8 cellular contexts compared by ENCODE assay signal in the genomic region with DNA sequence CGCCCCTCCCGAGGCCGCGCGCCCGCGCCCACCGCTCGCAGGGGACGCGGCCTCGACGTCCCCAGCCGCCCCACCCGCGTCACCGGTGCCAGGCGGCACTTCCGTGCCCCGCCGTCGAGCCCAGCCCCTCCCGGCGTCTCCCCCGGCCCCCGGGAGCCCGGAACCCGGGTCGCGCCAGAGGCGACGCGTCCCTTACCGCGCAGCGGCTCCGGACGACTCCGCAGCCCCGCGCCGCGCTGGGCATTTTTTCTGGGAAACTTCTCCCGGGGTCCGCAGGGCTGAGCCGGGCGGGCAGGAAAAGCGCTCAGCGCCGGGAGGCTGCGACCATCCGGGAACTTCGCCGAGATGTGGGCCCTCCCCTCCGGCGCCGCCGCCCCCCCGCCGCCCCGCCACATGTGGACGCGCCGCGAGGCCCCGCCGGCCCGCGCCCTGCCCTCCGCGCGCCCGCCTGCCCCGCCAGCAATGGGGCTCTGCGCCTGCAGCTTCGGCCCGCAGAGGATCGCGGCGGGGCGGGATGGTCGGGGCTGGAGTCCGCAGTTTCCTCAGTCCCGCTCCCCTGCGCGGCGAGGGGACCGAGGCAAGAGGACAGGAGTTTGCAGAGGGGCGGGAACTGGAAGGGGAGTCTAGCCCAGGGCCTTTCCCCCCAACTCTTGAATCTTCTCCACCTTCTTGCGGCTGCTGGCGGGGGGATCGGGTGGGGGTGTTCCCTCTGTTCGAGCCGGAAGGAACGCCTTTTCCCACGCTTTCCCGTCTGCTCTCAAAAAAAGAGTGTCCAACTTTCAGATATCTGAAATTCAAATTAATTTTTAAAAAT.
DNase-seq lines count a peak whose midpoint lies in the region; ATAC-seq lines count a peak whose summit lies in the region.

No MANE protein-coding gene starts in this region.

- POLR2A ChIA-PET in activated CD4-positive, alpha-beta T cell treated with anti-CD3 and anti-CD28 coated beads for 36 hours (lab: Charles Lee): interaction anchor here (0.6 to 1.7 kb wide), 4 partner anchors 10 to 89 kb away, joined by 3 to 5 read pairs (median 3); no protein-coding TSS in a partner anchor

- ATAC-seq in GM21447 (IDR thresholded peaks at IDR 0.05; ENCODE audit: unreplicated experiment): peak; percentile 55
- ATAC-seq in activated CD4-positive, alpha-beta T cell treated with anti-CD3 and anti-CD28 coated beads for 36 hours: peak; percentile 66

- peaks cover 48% of the 10 kb centered on the region for H3K4me1 Mint-ChIP-seq in activated CD4-positive, alpha-beta T cell treated with anti-CD3 and anti-CD28 coated beads for 36 hours

- CTCF ChIA-PET in activated CD4-positive, alpha-beta T cell treated with anti-CD3 and anti-CD28 coated beads for 36 hours (lab: Charles Lee): interaction anchor here (1.0 to 8.8 kb wide), 10 partner anchors 9 to 220 kb away, joined by 3 to 172 read pairs (median 7); no protein-coding TSS in a partner anchor

- H3K9me3 ChIP-seq in KOPT-K1 (ENCODE audit: insufficient read depth, low read length, poor library complexity, severe bottlenecking): no peaks in the 10 kb centered on the region

- DNase-seq in DMS53 (lab: John Stamatoyannopoulos, UW) (peak; percentile 83), SHP77 (lab: John Stamatoyannopoulos, UW) (no peak)
- peak; percentile 66 for DNase-seq in activated CD4-positive, alpha-beta T cell treated with anti-CD3 and anti-CD28 coated beads for 36 hours
- peak; percentile 45 to 52 for DNase-seq in stimulated activated CD4-positive, alpha-beta T cell treated with anti-CD3 and anti-CD28 coated beads, Interleukin-1b, Interleukin-23, amount 100 ng/mL, for 4 hours (ENCODE audit: low read depth in 2 of 2)

- peak overlapping the region; percentile 82 for H3K4me3 Mint-ChIP-seq in activated CD4-positive, alpha-beta T cell treated with anti-CD3 and anti-CD28 coated beads for 36 hours

- peak overlapping the region; percentile 90 for H3K27ac Mint-ChIP-seq in activated CD4-positive, alpha-beta T cell treated with anti-CD3 and anti-CD28 coated beads for 36 hours

- H3K27me3 Mint-ChIP-seq in activated CD4-positive, alpha-beta T cell treated with anti-CD3 and anti-CD28 coated beads for 36 hours: no peaks in the 10 kb centered on the region

- no peaks in the 10 kb centered on the region for H3K36me3 ChIP-seq in KOPT-K1 (ENCODE audit: insufficient read depth, low read length)

- intact Hi-C loops in activated CD4-positive, alpha-beta T cell treated with anti-CD3 and anti-CD28 coated beads for 36 hours (cut with DNase I, micrococcal nuclease): loop anchor here (1.0 to 2.0 kb wide), 6 partner anchors 48 to 196 kb away; a partner anchor contains a TSS

- no peaks in the 10 kb centered on the region for H3K27me3 ChIP-seq in layer of hippocampus (ENCODE audit: control insufficient read depth, insufficient read depth, low read length)

- H3K36me3 Mint-ChIP-seq in activated CD4-positive, alpha-beta T cell treated with anti-CD3 and anti-CD28 coated beads for 36 hours (ENCODE audit: low read depth): peaks cover 5% of the 10 kb centered on the region

- H3K9me3 Mint-ChIP-seq in activated CD4-positive, alpha-beta T cell treated with anti-CD3 and anti-CD28 coated beads for 36 hours (ENCODE audit: low read depth): no peaks in the 10 kb centered on the region

- H3K27ac ChIP-seq in KOPT-K1 (ENCODE audit: low read depth, low read length, poor library complexity, severe bottlenecking) (peak overlapping the region; percentile 82), cingulate gyrus (ENCODE audit: low read depth, low read length) (peak overlapping the region; percentile 42), layer of hippocampus (ENCODE audit: low read depth, low read length) (peak overlapping the region; percentile 77)

Comparison
In these comparisons a context has a peak if more than half of its experiments do, and no peak if none do; other contexts are left out.
1. DNase-seq: peak in DMS53 (single experiment), activated CD4-positive, alpha-beta T cell treated with anti-CD3 and anti-CD28 coated beads for 36 hours (single experiment) and stimulated activated CD4-positive, alpha-beta T cell treated with anti-CD3 and anti-CD28 coated beads, Interleukin-1b, Interleukin-23, amount 100 ng/mL, for 4 hours (2 of 2); none in SHP77 (0 of 2).
2. Peak in every context shown above with its lines, with median percentiles within 50 percentile points of each other: H3K27ac ChIP-seq.